7 cellular contexts compared by ENCODE assay signal in the genomic region with DNA sequence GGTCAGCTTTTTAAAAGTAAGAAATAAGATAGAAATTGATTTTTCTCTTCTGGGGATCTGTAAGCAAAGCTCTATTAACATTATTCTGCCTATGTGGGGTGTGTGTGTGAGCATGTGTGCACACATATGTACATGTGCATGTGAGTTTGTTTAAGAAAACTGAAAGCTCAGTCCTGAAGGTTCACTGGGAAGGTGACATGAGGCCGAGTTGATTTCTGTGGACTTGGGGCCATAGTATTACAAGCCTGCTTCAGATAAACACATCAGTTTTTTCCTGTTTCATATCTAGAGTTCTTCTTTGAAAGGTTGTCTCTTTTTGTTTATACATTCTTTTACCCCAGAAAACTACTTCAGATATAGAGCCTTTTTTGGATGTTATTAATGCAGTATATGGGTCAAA.
"Had no signal": no experiment of that assay in that cellular context is flagged by ENCODE, and none has a peak within 500 bp of the region (broad histone marks: within the 10 kb centered on the region; RNA-seq: fewer than 3 reads in every experiment).

No MANE protein-coding gene starts in this region.

- FAIRE-seq: H1, H54, HTR-8/SVneo had no signal

- DNase-seq: H9, HCEC 1CT, KBM-7 had no signal

- H2AFZ ChIP-seq: GM23338 had no signal

- H3K4me2 ChIP-seq: GM23338 had no signal

- ATAC-seq: GM23338 had no signal

- H3K4me3 ChIP-seq: GM23338 had no signal
